In genomic region chr11:44453213-44453612, GRCh38 we compare ENCODE assay signal across 16 cellular contexts.
"Had no signal": no experiment of that assay in that cellular context is flagged by ENCODE, and none has a peak within 500 bp of the region (broad histone marks: within the 10 kb centered on the region; RNA-seq: fewer than 3 reads in every experiment).

No MANE protein-coding gene starts in this region.

- H3K4me1 Mint-ChIP-seq: nephron had no signal

- ATAC-seq: activated T-cell treated with anti-CD3 and anti-CD28 coated beads, Interleukin-2, amount 50 U/mL, for 4 hours; right lobe of liver had no signal

- H3K4me1 ChIP-seq: prostate gland, right lobe of liver, transverse colon had no signal

- H3K27ac ChIP-seq: prostate gland, right lobe of liver, transverse colon had no signal

- H3K27me3 ChIP-seq: right lobe of liver, transverse colon had no signal

- H3K4me3 ChIP-seq: prostate gland, right lobe of liver, transverse colon had no signal

- H3K27ac Mint-ChIP-seq: nephron had no signal

- H3K36me3 ChIP-seq: prostate gland, right lobe of liver, transverse colon had no signal

- H3K4me3 Mint-ChIP-seq: activated T-cell treated with anti-CD3 and anti-CD28 coated beads, Interleukin-2, amount 50 U/mL, for 4 hours; nephron had no signal

- DNase-seq: activated CD4-positive, alpha-beta T cell treated with anti-CD3 and anti-CD28 coated beads for 1 hour; activated CD4-positive, alpha-beta T cell treated with anti-CD3 and anti-CD28 coated beads, Interleukin-2, amount 50 U/mL, for 4 hours; activated effector memory CD4-positive, alpha-beta T cell treated with Interleukin-2 at 50 U/mL for 16 hours; activated naive CD4-positive, alpha-beta T cell treated with anti-CD3 and anti-CD28 coated beads, Interleukin-2, amount 50 U/mL, for 16 hours; activated T-cell treated with anti-CD3 and anti-CD28 coated beads, Interleukin-2, amount 50 U/mL, for 4 hours; hippocampal formation; kidney; mesenchymal stem cell; occipital lobe; right lobe of liver; stimulated activated naive CD8-positive, alpha-beta T cell treated with anti-CD3 and anti-CD28 coated beads, Interleukin-15, Interleukin-2, amounts not matched to agents 100 U/mL and 50 U/mL, for 24 hours; T-helper 1 cell; T1000; transverse colon had no signal

- H3K9me3 Mint-ChIP-seq: activated T-cell treated with anti-CD3 and anti-CD28 coated beads, Interleukin-2, amount 50 U/mL, for 4 hours; nephron had no signal

- H3K9me3 ChIP-seq: prostate gland, right lobe of liver, transverse colon had no signal
